9 cellular contexts compared by ENCODE assay signal in the genomic region with DNA sequence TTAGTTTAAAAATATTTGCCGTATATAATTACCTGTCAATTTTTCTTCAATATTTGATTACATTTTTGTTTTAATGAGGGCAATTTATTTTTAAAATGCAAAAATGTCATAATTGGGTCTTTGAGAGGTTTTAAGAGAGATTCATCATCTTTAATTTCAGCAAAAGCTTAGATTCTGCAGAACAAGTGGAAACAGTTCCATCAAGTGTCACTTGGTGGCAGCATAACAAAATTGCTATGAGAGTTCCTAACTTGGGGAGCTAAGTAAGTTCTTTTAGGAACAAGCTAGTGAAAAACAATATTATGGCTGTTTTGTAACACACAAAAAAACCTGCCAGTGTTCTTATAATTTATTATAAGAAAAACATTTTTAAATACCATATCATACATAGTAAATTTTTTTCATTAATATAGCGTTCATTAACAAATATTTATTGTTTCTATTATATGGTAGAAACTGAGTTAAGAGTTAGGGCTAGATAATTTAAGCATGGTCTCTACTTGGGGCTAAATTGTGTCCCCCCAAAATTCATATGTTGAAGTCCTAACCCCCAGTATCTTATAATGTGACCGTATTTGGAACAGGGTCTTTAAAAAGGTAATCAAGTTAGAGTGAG.
A peak's percentile ranks its signal among the peaks of the same experiment; 100 is the strongest.
DNase-seq lines count a peak whose midpoint lies in the region; ATAC-seq and TF ChIP-seq lines count a peak whose summit lies in the region.
"Had no signal": no experiment of that assay in that cellular context is flagged by ENCODE, and none has a peak within 500 bp of the region (broad histone marks: within the 10 kb centered on the region; RNA-seq: fewer than 3 reads in every experiment).

No MANE protein-coding gene starts in this region.

- CTCF ChIA-PET in activated CD4-positive, alpha-beta T cell treated with anti-CD3 and anti-CD28 coated beads for 36 hours (lab: Charles Lee), result interaction anchor here (0.6 to 2.0 kb wide), 3 partner anchors 11 to 781 kb away, joined by 3 to 14 read pairs (median 3); no protein-coding TSS in a partner anchor
- CTCF ChIA-PET in SK-N-SH (lab: Yijun Ruan, JAX), result interaction anchor here (0.6 to 7.7 kb wide), 97 partner anchors 8 to 1177 kb away, joined by 3 to 92 read pairs (median 4); partner anchors contain the start of gene MAGI2

- H3K27me3 ChIP-seq in SK-N-SH (ENCODE audit: insufficient read depth) (no peaks in the 10 kb centered on the region), foreskin keratinocyte (no peaks in the 10 kb centered on the region), smooth muscle cell (ENCODE audit: low read depth) (no peaks in the 10 kb centered on the region)

- no peak overlapping the region for H2AFZ ChIP-seq in SK-N-SH (ENCODE audit: low read depth)
- H2AFZ ChIP-seq in smooth muscle cell (ENCODE audit: low read depth), result no peak overlapping the region

- H3K27ac ChIP-seq in SK-N-SH (ENCODE audit: low read depth in 2 of 2, low read length in 1 of 2), result no peak overlapping the region
- no peak overlapping the region for H3K27ac ChIP-seq in foreskin keratinocyte
- H3K27ac ChIP-seq in smooth muscle cell (ENCODE audit: low read depth), result no peak overlapping the region

- no peaks in the 10 kb centered on the region for H3K9me3 ChIP-seq in SK-N-SH
- H3K9me3 ChIP-seq in smooth muscle cell (replicated peaks; ENCODE audit: low read depth), result no peaks in the 10 kb centered on the region

- H3K9me3 Mint-ChIP-seq in activated CD4-positive, alpha-beta T cell treated with anti-CD3 and anti-CD28 coated beads for 36 hours (ENCODE audit: low read depth), result peaks cover 2% of the 10 kb centered on the region
- H3K9me3 Mint-ChIP-seq in activated CD4-positive, alpha-beta T cell treated with anti-CD3 and anti-CD28 coated beads, Interleukin-2, amount 10 ng/mL, durations not matched to agents 24 days and 14 days, result no peaks in the 10 kb centered on the region

- no peaks in the 10 kb centered on the region for H3K36me3 Mint-ChIP-seq in activated CD4-positive, alpha-beta T cell treated with anti-CD3 and anti-CD28 coated beads for 36 hours (ENCODE audit: low read depth)
- H3K36me3 Mint-ChIP-seq in activated CD4-positive, alpha-beta T cell treated with anti-CD3 and anti-CD28 coated beads, Interleukin-2, amount 10 ng/mL, durations not matched to agents 24 days and 14 days (ENCODE audit: low read depth), result no peaks in the 10 kb centered on the region

- H3K4me1 ChIP-seq in SK-N-SH (ENCODE audit: control insufficient read depth in 1 of 2, insufficient read depth in 2 of 2, low read depth in 1 of 2, low read length in 1 of 2) (no peaks in the 10 kb centered on the region; a peak in 1 of 4 replicates), foreskin keratinocyte (peaks cover 20% of the 10 kb centered on the region), smooth muscle cell (ENCODE audit: low read depth) (no peaks in the 10 kb centered on the region)

- no peaks in the 10 kb centered on the region for H3K4me1 Mint-ChIP-seq in activated CD4-positive, alpha-beta T cell treated with anti-CD3 and anti-CD28 coated beads for 36 hours
- no peaks in the 10 kb centered on the region for H3K4me1 Mint-ChIP-seq in activated CD4-positive, alpha-beta T cell treated with anti-CD3 and anti-CD28 coated beads, Interleukin-2, amount 10 ng/mL, durations not matched to agents 24 days and 14 days
- H3K4me1 Mint-ChIP-seq: central memory CD8-positive, alpha-beta T cell had no signal

- no peak for ATAC-seq in activated CD4-positive, alpha-beta T cell treated with anti-CD3 and anti-CD28 coated beads for 36 hours
- ATAC-seq in foreskin keratinocyte (peak; percentile 18), GM19328 (IDR thresholded peaks at IDR 0.05; ENCODE audit: unreplicated experiment) (no peak)

- H3K9me2 ChIP-seq in SK-N-SH, result no peaks in the 10 kb centered on the region

- peak; percentile 4 for DNase-seq in activated CD4-positive, alpha-beta T cell treated with anti-CD3 and anti-CD28 coated beads for 36 hours
- DNase-seq in activated CD4-positive, alpha-beta T cell treated with anti-CD3 and anti-CD28 coated beads, Interleukin-2, amount 10 ng/mL, durations not matched to agents 24 days and 14 days, result no peak
- DNase-seq in HT-29 (ENCODE audit: low spot score) (peak; percentile 83), SK-N-SH (peak; percentile 55), foreskin keratinocyte (peak in 1 of 2 donors; percentile 51), smooth muscle cell (lab: John Stamatoyannopoulos, UW; ENCODE audit: unreplicated experiment) (no peak)
- no peak for DNase-seq in activated T-cell treated with anti-CD3 and anti-CD28 coated beads, Interleukin-2, amount 50 U/mL, for 1 hour

- TF ChIP-seq EP300 in SK-N-SH (IDR thresholded peaks at IDR 0.05; ENCODE audit: borderline replicate concordance in 1 of 2, low read depth in 1 of 2, low read length in 1 of 2), result no peak

- H3K27me3 Mint-ChIP-seq in activated CD4-positive, alpha-beta T cell treated with anti-CD3 and anti-CD28 coated beads for 36 hours, result no peaks in the 10 kb centered on the region
- no peaks in the 10 kb centered on the region for H3K27me3 Mint-ChIP-seq in activated CD4-positive, alpha-beta T cell treated with anti-CD3 and anti-CD28 coated beads, Interleukin-2, amount 10 ng/mL, durations not matched to agents 24 days and 14 days
- H3K27me3 Mint-ChIP-seq: central memory CD8-positive, alpha-beta T cell had no signal

- intact Hi-C loops in activated CD4-positive, alpha-beta T cell treated with anti-CD3 and anti-CD28 coated beads for 36 hours (cut with DNase I, micrococcal nuclease), result no loop called here
- intact Hi-C loops in activated CD4-positive, alpha-beta T cell treated with anti-CD3 and anti-CD28 coated beads, Interleukin-2, amount 10 ng/mL, durations not matched to agents 24 days and 14 days (cut with micrococcal nuclease), result loop anchor here (10.0 kb wide), 1 partner anchor 717 kb away; no protein-coding TSS in a partner anchor

- no peak overlapping the region for H3K27ac Mint-ChIP-seq in activated CD4-positive, alpha-beta T cell treated with anti-CD3 and anti-CD28 coated beads for 36 hours
- no peak overlapping the region for H3K27ac Mint-ChIP-seq in activated CD4-positive, alpha-beta T cell treated with anti-CD3 and anti-CD28 coated beads, Interleukin-2, amount 10 ng/mL, durations not matched to agents 24 days and 14 days

- peak; percentile 92 for TF ChIP-seq RAD21 in SK-N-SH (IDR thresholded peaks at IDR 0.05; ENCODE audit: low read length)

- no peak overlapping the region for H3K4me3 Mint-ChIP-seq in activated CD4-positive, alpha-beta T cell treated with anti-CD3 and anti-CD28 coated beads for 36 hours
- no peak overlapping the region for H3K4me3 Mint-ChIP-seq in activated CD4-positive, alpha-beta T cell treated with anti-CD3 and anti-CD28 coated beads, Interleukin-2, amount 10 ng/mL, durations not matched to agents 24 days and 14 days
- H3K4me3 Mint-ChIP-seq: central memory CD8-positive, alpha-beta T cell had no signal

- H3K9ac ChIP-seq in SK-N-SH (no peak overlapping the region), smooth muscle cell (ENCODE audit: low read depth) (no peak overlapping the region)

- TF ChIP-seq CTCF in SK-N-SH (IDR thresholded peaks at IDR 0.05) (peak; percentile 97), foreskin keratinocyte (conservative IDR thresholded peaks at IDR 0.05) (peak; percentile 88), smooth muscle cell (IDR thresholded peaks at IDR 0.05; ENCODE audit: borderline replicate concordance, insufficient read depth, poor library complexity, severe bottlenecking) (peak; percentile 78)

- H4K20me1 ChIP-seq in SK-N-SH (ENCODE audit: insufficient read depth) (no peaks in the 10 kb centered on the region), smooth muscle cell (ENCODE audit: low read depth) (no peaks in the 10 kb centered on the region)

- H3F3A ChIP-seq in SK-N-SH (replicated peaks; ENCODE audit: insufficient read depth), result no peaks in the 10 kb centered on the region
- H3F3A ChIP-seq in smooth muscle cell (ENCODE audit: low read depth), result no peaks in the 10 kb centered on the region

- no peaks in the 10 kb centered on the region for H3K79me2 ChIP-seq in SK-N-SH (ENCODE audit: insufficient read depth)
- no peaks in the 10 kb centered on the region for H3K79me2 ChIP-seq in smooth muscle cell (ENCODE audit: low read depth)

- H3K4me3 ChIP-seq in SK-N-SH (ENCODE audit: low read depth in 2 of 2, low read length in 1 of 2) (no peak overlapping the region), smooth muscle cell (no peak overlapping the region)

- POLR2A ChIA-PET in activated CD4-positive, alpha-beta T cell treated with anti-CD3 and anti-CD28 coated beads for 36 hours (lab: Charles Lee), result no interaction called here
- POLR2A ChIA-PET in SK-N-SH (lab: Yijun Ruan, JAX), result interaction anchor here (0.8 kb wide), 1 partner anchor 155 kb away, joined by 3 read pairs; the partner anchor contains the start of gene MAGI2

- 87% methylated on average over 3 of the region's 3 CpGs for WGBS in SK-N-SH (ENCODE audit: low lambda C conversion rate)
- WGBS in smooth muscle cell (ENCODE audit: low lambda C conversion rate), result 80% methylated on average over 3 of the region's 3 CpGs

- no peaks in the 10 kb centered on the region for H3K36me3 ChIP-seq in SK-N-SH (replicated peaks in 1 of 2; ENCODE audit: control insufficient read depth in 1 of 2, insufficient read depth in 2 of 2, low read length in 1 of 2)
- no peaks in the 10 kb centered on the region for H3K36me3 ChIP-seq in smooth muscle cell (ENCODE audit: low read depth)

- no peak overlapping the region for H3K4me2 ChIP-seq in SK-N-SH
- no peak overlapping the region for H3K4me2 ChIP-seq in smooth muscle cell

TF ChIP-seq in SK-N-SH, 30 proteins besides CTCF, POLR2A, EP300 and RAD21 (continues in another document):
- TF ChIP-seq USF2 (IDR thresholded peaks at IDR 0.05; ENCODE audit: borderline replicate concordance, low read depth, low read length) (no peak), CHD2 (IDR thresholded peaks at IDR 0.05; ENCODE audit: low read length, partially characterized antibody) (peak; percentile 21), MAX (IDR thresholded peaks at IDR 0.05; ENCODE audit: low read depth) (no peak), RXRA (IDR thresholded peaks at IDR 0.05; ENCODE audit: borderline replicate concordance, low read depth) (no peak), NFIC (IDR thresholded peaks at IDR 0.05; ENCODE audit: borderline replicate concordance) (no peak)

Comparison
In these comparisons a context has a peak if more than half of its experiments do, and no peak if none do; other contexts are left out.
1. DNase-seq: peak in activated CD4-positive, alpha-beta T cell treated with anti-CD3 and anti-CD28 coated beads for 36 hours (single experiment), HT-29 (single experiment) and SK-N-SH (single experiment); none in activated CD4-positive, alpha-beta T cell treated with anti-CD3 and anti-CD28 coated beads, Interleukin-2, amount 10 ng/mL, durations not matched to agents 24 days and 14 days (single experiment), smooth muscle cell (single experiment) and activated T-cell treated with anti-CD3 and anti-CD28 coated beads, Interleukin-2, amount 50 U/mL, for 1 hour (single experiment).
2. Peak in every context shown above with its lines, with median percentiles within 50 percentile points of each other: CTCF ChIP-seq.